ENCODE assay signal across 1 cellular context in genomic region chr11:3642071-3642951, GRCh38.
A peak's percentile ranks its signal among the peaks of the same experiment; 100 is the strongest.
TF ChIP-seq lines count a peak whose summit lies in the region.

No MANE protein-coding gene starts in this region.

TF ChIP-seq in WTC11, 78 proteins besides CTCF, POLR2A, EP300 and RAD21 (continued from another document):
- TF ChIP-seq USF2 (CRISPR knock-in tag; IDR thresholded peaks at IDR 0.05) (peak; percentile 84), ARID4B (CRISPR knock-in tag; IDR thresholded peaks at IDR 0.05; ENCODE audit: borderline replicate concordance) (no peak), ATF1 (CRISPR knock-in tag; IDR thresholded peaks at IDR 0.05) (no peak)
